ENCODE assay signal across 8 cellular contexts in the genomic region with DNA sequence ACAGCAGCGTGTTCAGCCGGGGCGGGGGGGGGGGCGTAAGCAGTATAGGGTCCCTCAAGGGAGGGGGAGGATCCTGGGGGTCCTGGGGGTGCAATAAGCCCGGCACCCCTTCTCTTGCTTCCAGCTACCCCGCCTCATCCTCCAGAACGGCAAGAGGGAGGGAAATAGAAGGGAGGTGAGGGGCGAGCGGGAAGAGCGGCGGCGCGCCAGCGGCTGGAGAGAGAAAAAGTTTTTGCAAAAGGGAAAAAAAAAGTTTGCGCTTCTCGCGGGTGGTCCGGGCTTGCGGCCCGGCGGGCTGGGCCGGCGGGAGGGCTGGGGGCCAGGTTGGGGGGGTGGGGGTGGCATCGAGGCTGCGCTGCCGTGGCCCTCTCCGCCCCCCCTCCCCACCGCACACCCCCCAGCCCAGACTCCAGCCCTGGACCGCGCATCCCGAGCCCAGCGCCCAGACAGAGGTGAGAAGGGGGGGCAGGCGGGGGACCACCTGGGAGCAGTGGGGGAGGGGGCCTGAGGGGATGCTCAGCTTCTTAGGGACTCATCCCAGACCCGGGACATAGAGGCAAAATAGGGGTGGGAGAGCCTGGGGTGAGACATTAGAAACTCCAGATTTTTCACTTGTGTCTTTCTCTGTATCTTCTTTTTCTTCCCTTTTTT. TPM values are rescaled to one million over a fixed set of nuclear protein-coding genes. Genes with fewer than 3 reads are reported as not detected.
DNase-seq lines count a peak whose midpoint lies in the region; ATAC-seq, FAIRE-seq and TF ChIP-seq lines count a peak whose summit lies in the region.

Gene GLI1 (plus strand): TSS at position 36 of the 651 bp plus-strand sequence. CDS start 3,907 bp downstream, outside the sequence.

- peak within 1 kb of the TSS; percentile 100 for H3K4me2 ChIP-seq in GM12878 (ENCODE audit: control insufficient read depth, insufficient read depth)

- no peak for TF ChIP-seq CTCF in BE2C (IDR thresholded peaks at IDR 0.05; ENCODE audit: low read depth, low read length)
- TF ChIP-seq CTCF in HL-60 (IDR thresholded peaks at IDR 0.05; ENCODE audit: insufficient read depth, low read length) = no peak
- TF ChIP-seq CTCF in GM12878 (IDR thresholded peaks at IDR 0.05 in 2 of 3, conservative IDR thresholded peaks at IDR 0.05 in 1 of 3; ENCODE audit: control insufficient read depth in 2 of 3, extremely low read depth in 1 of 3, insufficient read depth in 1 of 3, low read depth in 3 of 3, low read length in 3 of 3) = no peak
- no peak for TF ChIP-seq CTCF in thoracic aorta (IDR thresholded peaks at IDR 0.05)

- peaks cover 3% of the 10 kb centered on the region for H3K4me1 ChIP-seq in BE2C
- H3K4me1 ChIP-seq in GM12878 (ENCODE audit: control insufficient read depth, insufficient read depth, low read length) = peaks cover 38% of the 10 kb centered on the region
- H3K4me1 ChIP-seq in thoracic aorta (ENCODE audit: control insufficient read depth in 1 of 2, low read depth in 2 of 2) = peaks cover 12 to 18% of the 10 kb centered on the region in 2 donors

- TF ChIP-seq RAD21 in GM12878 (IDR thresholded peaks at IDR 0.05; ENCODE audit: insufficient read depth, low read depth, low read length) = no peak

- no TSS peak for BruUV-seq in GM12878 (replicated peaks; lab: Mats Ljungman, UMichigan)

- DNase-seq in BE2C (peak; percentile 38), HL-60 (ENCODE audit: low read depth in 1 of 2, low spot score in 1 of 2) (no peak), GM12878 (ENCODE audit: low read depth, low spot score) (no peak), left colon (no peak), thoracic aorta (ENCODE audit: low spot score) (no peak), GM12892 (ENCODE audit: insufficient read length) (no peak), SHP77 (lab: John Stamatoyannopoulos, UW) (no peak), MV-4-11 (lab: John Stamatoyannopoulos, UW) (no peak)

- H3K36me3 ChIP-seq in BE2C = no peaks in the 10 kb centered on the region
- no peaks in the 10 kb centered on the region for H3K36me3 ChIP-seq in GM12878 (ENCODE audit: control insufficient read depth in 2 of 2, insufficient read depth in 2 of 2, low read length in 1 of 2)
- H3K36me3 ChIP-seq in thoracic aorta = no peaks in the 10 kb centered on the region

- POLR2A ChIA-PET in GM12878 (lab: Charles Lee) = interaction anchor here (0.9 to 3.0 kb wide), 5 partner anchors 8 to 230 kb away, joined by 3 to 16 read pairs (median 4); partner anchors contain the start of gene SHMT2

- H3K9ac ChIP-seq in GM12878 (ENCODE audit: control insufficient read depth, insufficient read depth, low read length) = peak within 1 kb of the TSS; percentile 71

- intact Hi-C loops in GM12878 (cut with micrococcal nuclease; ENCODE audit: unreplicated experiment) (loop anchor here (5.0 kb wide), 2 partner anchors 62 to 162 kb away; partner anchors contain the start of genes DDIT3 and MBD6), left colon (cut with DNase I, micrococcal nuclease) (no loop called here)

- no peaks in the 10 kb centered on the region for H3K79me2 ChIP-seq in GM12878 (ENCODE audit: control insufficient read depth, insufficient read depth, low read length)

- SMC1A ChIA-PET in GM12878 (lab: Charles Lee; ENCODE audit: uncharacterized antibody, unreplicated experiment) = interaction anchor here (0.7 to 2.4 kb wide), 14 partner anchors 10 to 322 kb away, joined by 3 to 11 read pairs (median 6); partner anchors contain the start of genes ARHGAP9, DCTN2 and DDIT3

- H3K27me3 ChIP-seq in BE2C (peaks cover 20% of the 10 kb centered on the region), HL-60 (ENCODE audit: insufficient read depth, poor library complexity, severe bottlenecking) (peaks cover 17% of the 10 kb centered on the region), GM12878 (replicated peaks in 1 of 2; ENCODE audit: control insufficient read depth in 2 of 2, insufficient read depth in 2 of 2, low read length in 1 of 2) (0 out of 4 replicates have a peak, but pooled peaks cover 0 to 4% of the 10 kb centered on the region in 2 experiments), thoracic aorta (replicated peaks; ENCODE audit: insufficient read depth) (no peaks in the 10 kb centered on the region)

- FAIRE-seq in GM12878 (lab: Jason Lieb, UNC) (no peak), GM12892 (lab: Jason Lieb, UNC) (no peak)

- ATAC-seq in GM12878 (0 out of 3 replicates have a peak, but pooled peaks have one; percentile 4), left colon (peak; percentile 0), thoracic aorta (ENCODE audit: insufficient number of reproducible peaks, low FRiP score, low read depth) (no peak)

- 0% methylated on average over 11 of the region's 34 CpGs for WGBS in GM12878 (ENCODE audit: insufficient coverage, insufficient replicate concordance, low lambda C conversion rate, missing lambda C conversion rate)

- H3K9me3 ChIP-seq in BE2C (no peaks in the 10 kb centered on the region), GM12878 (replicated peaks; ENCODE audit: control insufficient read depth, insufficient read depth, low read length) (no peaks in the 10 kb centered on the region), thoracic aorta (no peaks in the 10 kb centered on the region)

- H4K20me1 ChIP-seq in GM12878 (ENCODE audit: control insufficient read depth, insufficient read depth) = 0 out of 2 replicates have a peak, but pooled peaks cover 2% of the 10 kb centered on the region

- peak within 1 kb of the TSS; percentile 97 for H2AFZ ChIP-seq in GM12878 (ENCODE audit: control insufficient read depth, low read depth, low read length)

- RAD21 ChIA-PET in GM12878 (lab: Charles Lee; ENCODE audit: unreplicated experiment) = interaction anchor here (0.6 to 4.7 kb wide), 15 partner anchors 6 to 217 kb away, joined by 3 to 35 read pairs (median 4); partner anchors contain the start of genes ARHGAP9 and INHBE

- in situ Hi-C loops in GM12878 (cut with MboI) = loop anchor here (5.0 to 10.0 kb wide), 2 partner anchors 145 to 198 kb away; no protein-coding TSS in a partner anchor

- H3K27ac ChIP-seq in HL-60 (replicated peaks) (no peak within 1 kb of the TSS), GM12878 (ENCODE audit: control insufficient read depth, insufficient read depth) (peak within 1 kb of the TSS; percentile 79), thoracic aorta (peak within 1 kb of the TSS; percentile 43 to 64)

- CTCF ChIA-PET in GM12878 (lab: Yijun Ruan, JAX) = interaction anchor here (0.8 to 11.0 kb wide), 29 partner anchors 7 to 285 kb away, joined by 3 to 540 read pairs (median 5); partner anchors contain the start of genes ARHGAP9, INHBE, MBD6 and TSPAN31

- TF ChIP-seq POLR2A in GM12878 (IDR thresholded peaks at IDR 0.05; ENCODE audit: low read depth, low read length) (no peak), GM12892 (IDR thresholded peaks at IDR 0.05; ENCODE audit: low read depth, low read length) (no peak)

- H3K4me3 ChIP-seq in BE2C (ENCODE audit: low read depth, low read length) (peak within 1 kb of the TSS; percentile 77), HL-60 (replicated peaks; ENCODE audit: insufficient read depth, low read length) (peak within 1 kb of the TSS; percentile 60), GM12878 (peak within 1 kb of the TSS; percentile 85), thoracic aorta (peak within 1 kb of the TSS; percentile 71)

- no peak for TF ChIP-seq EP300 in GM12878 (IDR thresholded peaks at IDR 0.05; ENCODE audit: borderline replicate concordance in 1 of 2, control insufficient read depth in 1 of 2, low read depth in 2 of 2, low read length in 2 of 2)

TF ChIP-seq in GM12878, 131 proteins besides CTCF, POLR2A, EP300 and RAD21:
- TF ChIP-seq RELB (IDR thresholded peaks at IDR 0.05; ENCODE audit: low read depth) (0 out of 2 replicates have a peak, but pooled peaks have one; percentile 10), BRCA1 (IDR thresholded peaks at IDR 0.05; ENCODE audit: low read depth, low read length) (no peak)
TF ChIP-seq in GM12878: peak in this region for 1.

RNA-seq across cellular contexts. Expression of gene GLI1, which starts in this region (rescaled TPM):
- polyA plus RNA-seq in BE2C (2012; ENCODE audit: insufficient read depth, insufficient read length, low read depth) = 1.5 TPM
- total RNA-seq in GM12878 (2013; cell fraction: nucleolus; rRNA removed) = 0.51 and 0.69 TPM in 2 replicates
- total RNA-seq in GM12878 (2014; rRNA removed) (0.71 and 1.0 TPM in 2 replicates), GM12878 (2014; rRNA removed; fragmentation: Illumina TruSeq; extraction: Trizol) (0.31 and 0.32 TPM in 2 replicates), GM12878 (2021) (1.1 and 1.2 TPM in 2 replicates), left colon (1 to 10 TPM; 1.8 to 1.9 TPM), thoracic aorta (10 to 100 TPM in 1 of 2 donors, 1 to 10 TPM in 1; 1.7 to 13.0 TPM)
- 0.33 TPM for polyA plus RNA-seq in GM12878 (2011; ENCODE audit: low read depth)
- polyA plus RNA-seq in GM12878 (2011; rRNA removed) (0.97 and 1.2 TPM in 2 replicates), GM12878 (2014; fragmentation: Illumina TruSeq; extraction: Trizol) (0.32 and 0.79 TPM in 2 replicates), GM12878 (2014; fragmentation: Nextera tagmentation; extraction: Ambion mirVana) (under 1 TPM; 0.32 to 0.46 TPM), GM12878 (2014; rRNA removed) (0.53 and 1.4 TPM in 2 replicates), GM12878 (2016; fragmentation: Nextera tagmentation; extraction: Ambion mirVana) (under 1 TPM; 0.27 to 0.82 TPM)
- polyA plus RNA-seq in GM12878 (2011; cell fraction: cytosol; rRNA removed) = 0.96 and 1.5 TPM in 2 replicates
- 4.4 and 6.4 TPM in 2 replicates for polyA plus RNA-seq in GM12878 (2011; cell fraction: nucleus; rRNA removed)
- polyA plus RNA-seq in GM12878 (2012) = 0.19 and 0.28 TPM in 2 replicates
- 0.98 and 1.5 TPM in 2 replicates for polyA minus RNA-seq in GM12878 (2011; rRNA and poly(A)+ RNA removed)
- polyA minus RNA-seq in GM12878 (2011; cell fraction: cytosol; rRNA and poly(A)+ RNA removed) = 0.31 TPM in 1 of 2 replicates, not detected in the other
- 0.38 and 0.97 TPM in 2 replicates for polyA minus RNA-seq in GM12878 (2011; cell fraction: nucleus; rRNA and poly(A)+ RNA removed)
- polyA plus RNA-seq in GM12892 (2012; ENCODE audit: missing spikeins) = 0.38 TPM
